In genomic region chr16:70433456-70434103, GRCh38 we compare ENCODE assay signal across 9 cellular contexts. TPM values are rescaled to one million over a fixed set of nuclear protein-coding genes. Genes with fewer than 3 reads are reported as not detected.
DNase-seq lines count a peak whose midpoint lies in the region; ATAC-seq, FAIRE-seq and TF ChIP-seq lines count a peak whose summit lies in the region.
"Had no signal": no experiment of that assay in that cellular context is flagged by ENCODE, and none has a peak within 500 bp of the region (broad histone marks: within the 10 kb centered on the region; RNA-seq: fewer than 3 reads in every experiment).

No MANE protein-coding gene starts in this region.

- peak overlapping the region; percentile 99 for H3K27ac Mint-ChIP-seq in memory B cell

- H3K79me2 ChIP-seq in ACC112 (ENCODE audit: control insufficient read depth, insufficient read depth, low read length, unreplicated experiment) = peaks cover 80% of the 10 kb centered on the region

- H3K36me3 ChIP-seq in ACC112 (ENCODE audit: insufficient read depth, low read length) (peaks cover 8% of the 10 kb centered on the region; the same call in 1 of the 2 replicates), breast epithelium (no peaks in the 10 kb centered on the region), H7 (replicated peaks; ENCODE audit: control insufficient read depth, insufficient read depth, low read length) (peaks cover 6% of the 10 kb centered on the region)

- no peaks in the 10 kb centered on the region for H3K27me3 Mint-ChIP-seq in memory B cell

- H3K4me1 ChIP-seq in ACC112 (ENCODE audit: control insufficient read depth, insufficient read depth, low read length, unreplicated experiment) (peaks cover 66% of the 10 kb centered on the region), breast epithelium (peaks cover 28 to 34% of the 10 kb centered on the region in 2 donors)

- TF ChIP-seq POLR2A in breast epithelium (IDR thresholded peaks at IDR 0.05) = no peak

- no peak for ATAC-seq in memory B cell (ENCODE audit: low read depth)

- H3K9me3 Mint-ChIP-seq in memory B cell = no peaks in the 10 kb centered on the region

- no peaks in the 10 kb centered on the region for H3K27me3 ChIP-seq in ACC112 (ENCODE audit: insufficient read depth, low read length)
- no peaks in the 10 kb centered on the region for H3K27me3 ChIP-seq in breast epithelium
- no peaks in the 10 kb centered on the region for H3K27me3 ChIP-seq in H7 (ENCODE audit: control insufficient read depth, insufficient read depth, low read length)

- H3K4me3 Mint-ChIP-seq in memory B cell = peak overlapping the region; percentile 2

- TF ChIP-seq CTCF in breast epithelium (IDR thresholded peaks at IDR 0.05) = no peak

- DNase-seq in HTR-8/SVneo (ENCODE audit: insufficient read length, low spot score) (peak; percentile 71), breast epithelium (ENCODE audit: low spot score in 2 of 2) (no peak), memory B cell (ENCODE audit: low spot score in 2 of 2) (no peak), T-helper 1 cell (no peak), H7 (no peak), NOMO-1 treated with dmso at 0.1 percent for 144 hours (lab: John Stamatoyannopoulos, UW; ENCODE audit: unreplicated experiment) (no peak), amniotic stem cell (lab: John Stamatoyannopoulos, UW) (no peak)

- H3K4me1 Mint-ChIP-seq in memory B cell = peaks cover 53% of the 10 kb centered on the region

- FAIRE-seq in HTR-8/SVneo (lab: Jason Lieb, UNC) = no peak
- FAIRE-seq: G401.6 had no signal

- no peaks in the 10 kb centered on the region for H3K36me3 Mint-ChIP-seq in memory B cell

- no peak overlapping the region for H2AFZ ChIP-seq in ACC112 (ENCODE audit: low read length, unreplicated experiment)

- intact Hi-C loops in breast epithelium (cut with DNase I; ENCODE audit: low total_unique reads) = no loop called here

- H3K4me3 ChIP-seq in ACC112 (ENCODE audit: low read depth, low read length) = no peak overlapping the region
- no peak overlapping the region for H3K4me3 ChIP-seq in breast epithelium
- H3K4me3 ChIP-seq in H7 (ENCODE audit: insufficient read depth, low read depth, low read length) = no peak overlapping the region

- H3K9me3 ChIP-seq in breast epithelium = no peaks in the 10 kb centered on the region

- H3K27ac ChIP-seq in ACC112 (ENCODE audit: low read depth, low read length) (peak overlapping the region; percentile 64), breast epithelium (peak overlapping the region; percentile 62 to 82)

RNA-seq across cellular contexts. Expression of gene ST3GAL2, which starts 5.3 kb away (rescaled TPM):
- 10 to 100 TPM in 2 of 3 donors, 1 to 10 TPM in 1; 7.8 to 13.4 (median 11.5) TPM for total RNA-seq in breast epithelium
- total RNA-seq in H7 (2014; rRNA removed; shearing (Covaris generic)) = 62.7 and 64.1 TPM in 2 replicates

RNA-seq across cellular contexts. Expression of gene FCSK, which starts 20.8 kb away (rescaled TPM):
- 10 to 100 TPM; 10.7 to 27.8 (median 18.0) TPM for total RNA-seq in breast epithelium
- total RNA-seq in H7 (2014; rRNA removed; shearing (Covaris generic)) = 11.2 and 13.7 TPM in 2 replicates
